In genomic region chr2:143467011-143467410, GRCh38 we compare ENCODE assay signal across 31 cellular contexts.
"Had no signal": no experiment of that assay in that cellular context is flagged by ENCODE, and none has a peak within 500 bp of the region (broad histone marks: within the 10 kb centered on the region; RNA-seq: fewer than 3 reads in every experiment).

No MANE protein-coding gene starts in this region.

- DNase-seq: colonic mucosa; effector CD8-positive, alpha-beta T cell; foreskin keratinocyte; heart left ventricle; kidney; mucosa of descending colon; naive B cell; stimulated activated CD4-positive, alpha-beta T cell treated with anti-CD3 and anti-CD28 coated beads, Interleukin-12 subunit alpha, Interleukin-12 subunit beta, amount 100 ng/mL, for 4 hours; stimulated activated CD4-positive, alpha-beta T cell treated with anti-CD3 and anti-CD28 coated beads, Interleukin-1b, Interleukin-23, amount 100 ng/mL, for 48 hours; stimulated activated CD4-positive, alpha-beta T cell treated with anti-CD3 and anti-CD28 coated beads, Interleukin-4, amount 100 ng/mL, for 1 hour; stimulated activated CD8-positive, alpha-beta memory T cell treated with anti-CD3 and anti-CD28 coated beads, Interleukin-4, amount 100 ng/mL, for 48 hours; stimulated activated naive CD4-positive, alpha-beta T cell treated with Interleukin-2 at 50 U/mL for 16 hours; upper lobe of left lung had no signal

- H3K9me3 ChIP-seq: colonic mucosa, esophagus muscularis mucosa, gastroesophageal sphincter, heart left ventricle, mucosa of descending colon, neutrophil, thoracic aorta, tibial nerve, upper lobe of left lung had no signal

- H3K79me2 ChIP-seq: hepatocyte, parathyroid adenoma had no signal

- H3K4me2 ChIP-seq: hepatocyte, smooth muscle cell had no signal

- H3K4me3 Mint-ChIP-seq: dendritic cell treated with granulocyte-macrophage colony-stimulating factor and Interleukin-4, amounts not matched to agents 40 ng/mL and 50 ng/mL, for 4 days; memory B cell; naive B cell; natural killer cell treated with Interleukin-12 subunit alpha and Interleukin-12 subunit beta and Interleukin-15 and Interleukin-18, amount 100 ng/mL, for 72 hours; neural crest cell had no signal

- H2AFZ ChIP-seq: hepatocyte, parathyroid adenoma had no signal

- H3K27ac ChIP-seq: colonic mucosa, esophagus muscularis mucosa, foreskin keratinocyte, gastroesophageal sphincter, heart left ventricle, hepatocyte, neutrophil, parathyroid adenoma, thoracic aorta, upper lobe of left lung had no signal

- H3K27me3 Mint-ChIP-seq: dendritic cell treated with granulocyte-macrophage colony-stimulating factor and Interleukin-4, amounts not matched to agents 40 ng/mL and 50 ng/mL, for 4 days; memory B cell; naive B cell; natural killer cell treated with Interleukin-12 subunit alpha and Interleukin-12 subunit beta and Interleukin-15 and Interleukin-18, amount 100 ng/mL, for 72 hours; progenitor cell of endocrine pancreas had no signal

- H3K36me3 ChIP-seq: colonic mucosa, esophagus muscularis mucosa, gastroesophageal sphincter, heart left ventricle, neutrophil, thoracic aorta, tibial nerve, upper lobe of left lung had no signal

- H3K27me3 ChIP-seq: colonic mucosa, esophagus muscularis mucosa, gastroesophageal sphincter, heart left ventricle, hepatocyte, neutrophil, tibial nerve, upper lobe of left lung had no signal

- FAIRE-seq: endothelial cell of umbilical vein, kidney, urothelium cell line had no signal

- H3K4me3 ChIP-seq: colonic mucosa, esophagus muscularis mucosa, gastroesophageal sphincter, heart left ventricle, hepatocyte, lung, mucosa of descending colon, smooth muscle cell, thoracic aorta, tibial nerve, upper lobe of left lung had no signal

- H3K27ac Mint-ChIP-seq: dendritic cell treated with granulocyte-macrophage colony-stimulating factor and Interleukin-4, amounts not matched to agents 40 ng/mL and 50 ng/mL, for 4 days; memory B cell; progenitor cell of endocrine pancreas had no signal

- ATAC-seq: foreskin keratinocyte; gastroesophageal sphincter; heart left ventricle; left lobe of liver; mucosa of descending colon; natural killer cell treated with Interleukin-12 subunit alpha and Interleukin-12 subunit beta and Interleukin-15 and Interleukin-18, amount 100 ng/mL, for 72 hours; sciatic nerve had no signal

- H3K4me1 ChIP-seq: colonic mucosa, esophagus muscularis mucosa, foreskin keratinocyte, gastroesophageal sphincter, heart left ventricle, parathyroid adenoma, upper lobe of left lung had no signal

- H3K9me3 Mint-ChIP-seq: dendritic cell treated with granulocyte-macrophage colony-stimulating factor and Interleukin-4, amounts not matched to agents 40 ng/mL and 50 ng/mL, for 4 days; memory B cell; naive B cell; natural killer cell treated with Interleukin-12 subunit alpha and Interleukin-12 subunit beta and Interleukin-15 and Interleukin-18, amount 100 ng/mL, for 72 hours had no signal

- H3K9ac ChIP-seq: parathyroid adenoma had no signal
